14 cellular contexts compared by ENCODE assay signal in the genomic region with DNA sequence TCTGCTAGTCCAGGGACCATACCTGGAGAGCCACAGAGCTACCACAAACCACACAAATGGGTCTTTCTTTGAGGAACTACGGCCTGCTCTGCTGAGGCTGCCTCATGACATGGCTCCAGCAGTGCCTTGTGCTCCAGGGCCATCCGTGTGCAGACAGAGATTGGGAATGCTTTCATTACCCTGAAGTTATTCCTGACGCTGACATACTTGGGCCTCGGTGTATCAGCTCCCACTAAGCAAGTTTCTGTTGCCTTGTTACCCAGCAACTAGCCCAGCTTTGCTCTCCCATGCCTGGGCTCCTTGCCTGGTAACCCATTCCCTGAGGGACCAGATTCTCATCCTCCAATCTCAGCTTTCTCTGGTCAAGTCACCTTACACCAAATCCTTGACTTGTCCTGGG.
"Had no signal": no experiment of that assay in that cellular context is flagged by ENCODE, and none has a peak within 500 bp of the region (broad histone marks: within the 10 kb centered on the region; RNA-seq: fewer than 3 reads in every experiment).

No MANE protein-coding gene starts in this region.

- H3K4me1 ChIP-seq: lower lobe of right lung, thyroid gland had no signal

- H3K27me3 ChIP-seq: thyroid gland had no signal

- H3K36me3 ChIP-seq: lower lobe of right lung, thyroid gland had no signal

- H3K27ac ChIP-seq: lower lobe of right lung, thyroid gland had no signal

- DNase-seq: activated CD4-positive, alpha-beta memory T cell treated with anti-CD3 and anti-CD28 coated beads for 36 hours; activated naive CD4-positive, alpha-beta T cell treated with Interleukin-2 at 50 U/mL for 16 hours; activated naive CD8-positive, alpha-beta T cell treated with anti-CD3 and anti-CD28 coated beads for 36 hours; activated T-cell treated with anti-CD3 and anti-CD28 coated beads, Interleukin-2, amount 50 U/mL, for 48 hours; amniotic stem cell; effector CD4-positive, alpha-beta T cell; left colon; lower lobe of right lung; naive thymus-derived CD4-positive, alpha-beta T cell; retina; stimulated activated CD4-positive, alpha-beta T cell treated with anti-CD3 and anti-CD28 coated beads, Interleukin-1b, Interleukin-23, amount 100 ng/mL, for 48 hours; T-helper 9 cell; thyroid gland had no signal

- H3K9me3 ChIP-seq: lower lobe of right lung, thyroid gland had no signal

- ATAC-seq: left colon; lower lobe of right lung; naive thymus-derived CD4-positive, alpha-beta T cell had no signal

- H3K4me3 ChIP-seq: lower lobe of right lung, skin epidermis, thyroid gland had no signal
